ENCODE assay signal across 1 cellular context in genomic region chr6:31652925-31653724, GRCh38.
TF ChIP-seq lines count a peak whose summit lies in the region.

No MANE protein-coding gene starts in this region.

TF ChIP-seq in K562, 482 proteins besides CTCF, POLR2A, EP300 and RAD21 (continued from another document and continues in another):
- TF ChIP-seq FOXP4 (CRISPR knock-in tag; IDR thresholded peaks at IDR 0.05; ENCODE audit: borderline replicate concordance) (no peak), MYBL2 (IDR thresholded peaks at IDR 0.05; ENCODE audit: low read depth) (no peak; the same call in 1 of the 2 replicates), MYBL2 (CRISPR knock-in tag; IDR thresholded peaks at IDR 0.05; ENCODE audit: borderline replicate concordance) (no peak), CBX2 (IDR thresholded peaks at IDR 0.05; ENCODE audit: insufficient read depth, low read length, poor library complexity, severe bottlenecking) (no peak), BCL6 (CRISPR knock-in tag; IDR thresholded peaks at IDR 0.05) (no peak), MTA2 (IDR thresholded peaks at IDR 0.05; ENCODE audit: low read depth) (peak; percentile 70; the same call in 1 of the 2 replicates), TAF7 (tag; IDR thresholded peaks at IDR 0.05) (peak; percentile 86), PPARD (CRISPR knock-in tag; IDR thresholded peaks at IDR 0.05) (no peak), GATAD2A (IDR thresholded peaks at IDR 0.05) (no peak), RNF2 (IDR thresholded peaks at IDR 0.05) (no peak), NCOA1 (IDR thresholded peaks at IDR 0.05; ENCODE audit: low read depth) (peak; percentile 15; the same call in 1 of the 2 replicates), SNAPC5 (CRISPR knock-in tag; IDR thresholded peaks at IDR 0.05) (no peak), LCOR (CRISPR knock-in tag; IDR thresholded peaks at IDR 0.05) (peak; percentile 2; the same call in 1 of the 2 replicates), HDAC2 (IDR thresholded peaks at IDR 0.05) (peak; percentile 79; the same call in 1 of the 2 replicates), ETV5 (CRISPR knock-in tag; IDR thresholded peaks at IDR 0.05; ENCODE audit: low read depth) (peak; percentile 99), MTA1 (IDR thresholded peaks at IDR 0.05; ENCODE audit: borderline replicate concordance) (no peak), DIDO1 (tag; IDR thresholded peaks at IDR 0.05; ENCODE audit: low read depth) (no peak), ZNF699 (CRISPR knock-in tag; IDR thresholded peaks at IDR 0.05; ENCODE audit: insufficient replicate concordance) (no peak), C11orf30 (IDR thresholded peaks at IDR 0.05; ENCODE audit: low read depth) (no peak), ZNF41 (CRISPR knock-in tag; conservative IDR thresholded peaks at IDR 0.05) (no peak), GABPB2 (CRISPR knock-in tag; conservative IDR thresholded peaks at IDR 0.05) (no peak), ADNP (tag; IDR thresholded peaks at IDR 0.05) (no peak), IRF9 (tag; IDR thresholded peaks at IDR 0.05) (no peak), ZBTB2 (IDR thresholded peaks at IDR 0.05) (no peak; the same call in 1 of the 2 replicates), SUPT5H (IDR thresholded peaks at IDR 0.05) (peak; percentile 93), ELF1 (tag; IDR thresholded peaks at IDR 0.05) (no peak), CEBPB (tag; IDR thresholded peaks at IDR 0.05) (no peak), HNRNPLL (IDR thresholded peaks at IDR 0.05; ENCODE audit: low read depth, low read length, poor library complexity, severe bottlenecking) (peak; percentile 96), ILF3 (IDR thresholded peaks at IDR 0.05; ENCODE audit: borderline replicate concordance) (no peak), ATF2 (CRISPR knock-in tag; IDR thresholded peaks at IDR 0.05) (no peak), TFE3 (CRISPR knock-in tag; IDR thresholded peaks at IDR 0.05) (no peak), KAT2B (IDR thresholded peaks at IDR 0.05; ENCODE audit: low read depth, low read length) (no peak), BHLHE40 (IDR thresholded peaks at IDR 0.05; ENCODE audit: low read length) (no peak; the same call in 1 of the 2 replicates), BRD4 (IDR thresholded peaks at IDR 0.05) (peak; percentile 98; the same call in 1 of the 2 replicates), BDP1 (IDR thresholded peaks at IDR 0.05; ENCODE audit: insufficient read depth, insufficient read length) (no peak), HDGF (IDR thresholded peaks at IDR 0.05) (peak; percentile 81), EWSR1 (IDR thresholded peaks at IDR 0.05; ENCODE audit: borderline replicate concordance, low read depth, partially characterized antibody) (no peak), SMAD4 (CRISPR knock-in tag; conservative IDR thresholded peaks at IDR 0.05) (0 out of 2 replicates have a peak, but pooled peaks have one; percentile 6), PHF8 (IDR thresholded peaks at IDR 0.05; ENCODE audit: borderline replicate concordance, low read length) (peak; percentile 71; the same call in 1 of the 2 replicates), ZNF445 (CRISPR knock-in tag; IDR thresholded peaks at IDR 0.05; ENCODE audit: low read depth) (0 out of 2 replicates have a peak, but pooled peaks have one; percentile 35), RBM25 (IDR thresholded peaks at IDR 0.05; ENCODE audit: low read depth, low read length, severe bottlenecking) (no peak), HOMEZ (CRISPR knock-in tag; IDR thresholded peaks at IDR 0.05) (no peak), PTTG1 (tag; IDR thresholded peaks at IDR 0.05; ENCODE audit: low read depth) (no peak), PHF21A (IDR thresholded peaks at IDR 0.05; ENCODE audit: borderline replicate concordance, low read depth) (0 out of 2 replicates have a peak, but pooled peaks have one; percentile 47), E2F3 (CRISPR knock-in tag; IDR thresholded peaks at IDR 0.05) (peak; percentile 79; the same call in 1 of the 2 replicates), ZC3H8 (IDR thresholded peaks at IDR 0.05) (peak; percentile 94)
- TF ChIP-seq, protein P1, sequence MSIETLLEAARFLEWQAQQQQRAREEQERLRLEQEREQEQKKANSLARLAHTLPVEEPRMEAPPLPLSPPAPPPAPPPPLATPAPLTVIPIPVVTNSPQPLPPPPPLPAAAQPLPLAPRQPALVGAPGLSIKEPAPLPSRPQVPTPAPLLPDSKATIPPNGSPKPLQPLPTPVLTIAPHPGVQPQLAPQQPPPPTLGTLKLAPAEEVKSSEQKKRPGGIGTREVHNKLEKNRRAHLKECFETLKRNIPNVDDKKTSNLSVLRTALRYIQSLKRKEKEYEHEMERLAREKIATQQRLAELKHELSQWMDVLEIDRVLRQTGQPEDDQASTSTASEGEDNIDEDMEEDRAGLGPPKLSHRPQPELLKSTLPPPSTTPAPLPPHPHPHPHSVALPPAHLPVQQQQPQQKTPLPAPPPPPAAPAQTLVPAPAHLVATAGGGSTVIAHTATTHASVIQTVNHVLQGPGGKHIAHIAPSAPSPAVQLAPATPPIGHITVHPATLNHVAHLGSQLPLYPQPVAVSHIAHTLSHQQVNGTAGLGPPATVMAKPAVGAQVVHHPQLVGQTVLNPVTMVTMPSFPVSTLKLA (conservative IDR thresholded peaks at IDR 0.05) = no peak
- TF ChIP-seq, protein P2, sequence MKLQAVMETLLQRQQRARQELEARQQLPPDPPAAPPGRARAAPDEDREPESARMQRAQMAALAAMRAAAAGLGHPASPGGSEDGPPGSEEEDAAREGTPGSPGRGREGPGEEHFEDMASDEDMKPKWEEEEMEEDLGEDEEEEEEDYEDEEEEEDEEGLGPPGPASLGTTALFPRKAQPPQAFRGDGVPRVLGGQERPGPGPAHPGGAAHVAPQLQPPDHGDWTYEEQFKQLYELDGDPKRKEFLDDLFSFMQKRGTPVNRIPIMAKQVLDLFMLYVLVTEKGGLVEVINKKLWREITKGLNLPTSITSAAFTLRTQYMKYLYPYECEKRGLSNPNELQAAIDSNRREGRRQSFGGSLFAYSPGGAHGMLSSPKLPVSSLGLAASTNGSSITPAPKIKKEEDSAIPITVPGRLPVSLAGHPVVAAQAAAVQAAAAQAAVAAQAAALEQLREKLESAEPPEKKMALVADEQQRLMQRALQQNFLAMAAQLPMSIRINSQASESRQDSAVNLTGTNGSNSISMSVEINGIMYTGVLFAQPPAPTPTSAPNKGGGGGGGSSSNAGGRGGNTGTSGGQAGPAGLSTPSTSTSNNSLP (IDR thresholded peaks at IDR 0.05; ENCODE audit: borderline replicate concordance, low read depth, low read length) = no peak
- TF ChIP-seq, protein P3, sequence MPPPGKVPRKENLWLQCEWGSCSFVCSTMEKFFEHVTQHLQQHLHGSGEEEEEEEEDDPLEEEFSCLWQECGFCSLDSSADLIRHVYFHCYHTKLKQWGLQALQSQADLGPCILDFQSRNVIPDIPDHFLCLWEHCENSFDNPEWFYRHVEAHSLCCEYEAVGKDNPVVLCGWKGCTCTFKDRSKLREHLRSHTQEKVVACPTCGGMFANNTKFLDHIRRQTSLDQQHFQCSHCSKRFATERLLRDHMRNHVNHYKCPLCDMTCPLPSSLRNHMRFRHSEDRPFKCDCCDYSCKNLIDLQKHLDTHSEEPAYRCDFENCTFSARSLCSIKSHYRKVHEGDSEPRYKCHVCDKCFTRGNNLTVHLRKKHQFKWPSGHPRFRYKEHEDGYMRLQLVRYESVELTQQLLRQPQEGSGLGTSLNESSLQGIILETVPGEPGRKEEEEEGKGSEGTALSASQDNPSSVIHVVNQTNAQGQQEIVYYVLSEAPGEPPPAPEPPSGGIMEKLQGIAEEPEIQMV (tag; conservative IDR thresholded peaks at IDR 0.05; ENCODE audit: low read depth) = no peak
- TF ChIP-seq, protein P4, sequence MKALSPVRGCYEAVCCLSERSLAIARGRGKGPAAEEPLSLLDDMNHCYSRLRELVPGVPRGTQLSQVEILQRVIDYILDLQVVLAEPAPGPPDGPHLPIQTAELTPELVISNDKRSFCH (CRISPR knock-in tag; IDR thresholded peaks at IDR 0.05) = no peak
- TF ChIP-seq, protein P4 (tag; IDR thresholded peaks at IDR 0.05) = 0 out of 2 replicates have a peak, but pooled peaks have one; percentile 26
